ENCODE assay signal across 1 cellular context in the genomic region with DNA sequence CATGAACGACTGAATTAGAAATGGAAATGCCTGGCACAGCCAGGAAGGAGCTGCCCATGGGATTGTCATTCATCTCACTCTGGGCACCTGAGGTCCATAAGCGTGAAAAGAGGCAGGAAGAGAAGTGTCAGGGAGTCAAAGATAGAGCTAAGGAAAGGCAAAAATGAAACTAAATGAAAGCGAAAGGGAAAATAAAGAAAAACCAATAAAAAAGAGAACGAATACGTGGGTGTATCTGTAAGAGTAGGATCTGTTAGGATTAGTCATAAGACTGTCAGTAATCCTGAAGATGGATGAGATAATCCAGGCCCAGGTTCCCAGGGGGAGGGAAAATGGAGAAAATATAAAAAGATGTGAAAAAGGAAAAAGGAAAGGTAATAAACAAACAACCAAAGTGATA.
TF ChIP-seq lines count a peak whose summit lies in the region.

No MANE protein-coding gene starts in this region.

TF ChIP-seq in K562, 482 proteins besides CTCF, POLR2A, EP300 and RAD21 (continued from another document and continues in another):
- TF ChIP-seq PBX2 (CRISPR knock-in tag; IDR thresholded peaks at IDR 0.05; ENCODE audit: low read depth) (no peak), PBX2 (tag; conservative IDR thresholded peaks at IDR 0.05; ENCODE audit: low read depth) (peak; percentile 67), MTF1 (CRISPR knock-in tag; IDR thresholded peaks at IDR 0.05; ENCODE audit: borderline replicate concordance) (no peak), TAF7 (tag; IDR thresholded peaks at IDR 0.05) (no peak), HMBOX1 (IDR thresholded peaks at IDR 0.05) (no peak), ZC3H11A (IDR thresholded peaks at IDR 0.05; ENCODE audit: low read depth, low read length) (no peak), ZNF24 (IDR thresholded peaks at IDR 0.05) (peak; percentile 81; the same call in 1 of the 2 replicates), ZNF274 (IDR thresholded peaks at IDR 0.05; ENCODE audit: borderline replicate concordance, low read depth, low read length) (no peak), MCM5 (IDR thresholded peaks at IDR 0.05; ENCODE audit: low read depth) (no peak), ZNF830 (CRISPR knock-in tag; IDR thresholded peaks at IDR 0.05) (no peak), TFE3 (CRISPR knock-in tag; IDR thresholded peaks at IDR 0.05) (no peak), PKNOX1 (IDR thresholded peaks at IDR 0.05) (peak; percentile 85), FOXJ2 (tag; IDR thresholded peaks at IDR 0.05) (no peak), SP2 (IDR thresholded peaks at IDR 0.05; ENCODE audit: extremely low read depth, low read depth, low read length, poor library complexity, severe bottlenecking) (no peak), ZNF586 (CRISPR knock-in tag; conservative IDR thresholded peaks at IDR 0.05) (no peak), BRCA1 (IDR thresholded peaks at IDR 0.05) (no peak), BRCA1 (CRISPR knock-in tag; IDR thresholded peaks at IDR 0.05) (no peak), CREB3 (tag; conservative IDR thresholded peaks at IDR 0.05; ENCODE audit: low read depth) (no peak), PHB2 (IDR thresholded peaks at IDR 0.05; ENCODE audit: low read depth) (no peak), MAFG (tag; conservative IDR thresholded peaks at IDR 0.05) (no peak), ZFPM2 (CRISPR knock-in tag; IDR thresholded peaks at IDR 0.05) (no peak), SMARCE1 (IDR thresholded peaks at IDR 0.05) (peak; percentile 71; the same call in 1 of the 2 replicates)
- TF ChIP-seq, protein P1, sequence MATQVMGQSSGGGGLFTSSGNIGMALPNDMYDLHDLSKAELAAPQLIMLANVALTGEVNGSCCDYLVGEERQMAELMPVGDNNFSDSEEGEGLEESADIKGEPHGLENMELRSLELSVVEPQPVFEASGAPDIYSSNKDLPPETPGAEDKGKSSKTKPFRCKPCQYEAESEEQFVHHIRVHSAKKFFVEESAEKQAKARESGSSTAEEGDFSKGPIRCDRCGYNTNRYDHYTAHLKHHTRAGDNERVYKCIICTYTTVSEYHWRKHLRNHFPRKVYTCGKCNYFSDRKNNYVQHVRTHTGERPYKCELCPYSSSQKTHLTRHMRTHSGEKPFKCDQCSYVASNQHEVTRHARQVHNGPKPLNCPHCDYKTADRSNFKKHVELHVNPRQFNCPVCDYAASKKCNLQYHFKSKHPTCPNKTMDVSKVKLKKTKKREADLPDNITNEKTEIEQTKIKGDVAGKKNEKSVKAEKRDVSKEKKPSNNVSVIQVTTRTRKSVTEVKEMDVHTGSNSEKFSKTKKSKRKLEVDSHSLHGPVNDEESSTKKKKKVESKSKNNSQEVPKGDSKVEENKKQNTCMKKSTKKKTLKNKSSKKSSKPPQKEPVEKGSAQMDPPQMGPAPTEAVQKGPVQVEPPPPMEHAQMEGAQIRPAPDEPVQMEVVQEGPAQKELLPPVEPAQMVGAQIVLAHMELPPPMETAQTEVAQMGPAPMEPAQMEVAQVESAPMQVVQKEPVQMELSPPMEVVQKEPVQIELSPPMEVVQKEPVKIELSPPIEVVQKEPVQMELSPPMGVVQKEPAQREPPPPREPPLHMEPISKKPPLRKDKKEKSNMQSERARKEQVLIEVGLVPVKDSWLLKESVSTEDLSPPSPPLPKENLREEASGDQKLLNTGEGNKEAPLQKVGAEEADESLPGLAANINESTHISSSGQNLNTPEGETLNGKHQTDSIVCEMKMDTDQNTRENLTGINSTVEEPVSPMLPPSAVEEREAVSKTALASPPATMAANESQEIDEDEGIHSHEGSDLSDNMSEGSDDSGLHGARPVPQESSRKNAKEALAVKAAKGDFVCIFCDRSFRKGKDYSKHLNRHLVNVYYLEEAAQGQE (CRISPR knock-in tag; IDR thresholded peaks at IDR 0.05; ENCODE audit: low read depth): no peak
- TF ChIP-seq, protein P2, sequence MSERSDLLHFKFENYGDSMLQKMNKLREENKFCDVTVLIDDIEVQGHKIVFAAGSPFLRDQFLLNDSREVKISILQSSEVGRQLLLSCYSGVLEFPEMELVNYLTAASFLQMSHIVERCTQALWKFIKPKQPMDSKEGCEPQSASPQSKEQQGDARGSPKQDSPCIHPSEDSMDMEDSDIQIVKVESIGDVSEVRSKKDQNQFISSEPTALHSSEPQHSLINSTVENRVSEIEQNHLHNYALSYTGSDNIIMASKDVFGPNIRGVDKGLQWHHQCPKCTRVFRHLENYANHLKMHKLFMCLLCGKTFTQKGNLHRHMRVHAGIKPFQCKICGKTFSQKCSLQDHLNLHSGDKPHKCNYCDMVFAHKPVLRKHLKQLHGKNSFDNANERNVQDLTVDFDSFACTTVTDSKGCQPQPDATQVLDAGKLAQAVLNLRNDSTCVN (CRISPR knock-in tag; IDR thresholded peaks at IDR 0.05): no peak
- TF ChIP-seq, protein P3, sequence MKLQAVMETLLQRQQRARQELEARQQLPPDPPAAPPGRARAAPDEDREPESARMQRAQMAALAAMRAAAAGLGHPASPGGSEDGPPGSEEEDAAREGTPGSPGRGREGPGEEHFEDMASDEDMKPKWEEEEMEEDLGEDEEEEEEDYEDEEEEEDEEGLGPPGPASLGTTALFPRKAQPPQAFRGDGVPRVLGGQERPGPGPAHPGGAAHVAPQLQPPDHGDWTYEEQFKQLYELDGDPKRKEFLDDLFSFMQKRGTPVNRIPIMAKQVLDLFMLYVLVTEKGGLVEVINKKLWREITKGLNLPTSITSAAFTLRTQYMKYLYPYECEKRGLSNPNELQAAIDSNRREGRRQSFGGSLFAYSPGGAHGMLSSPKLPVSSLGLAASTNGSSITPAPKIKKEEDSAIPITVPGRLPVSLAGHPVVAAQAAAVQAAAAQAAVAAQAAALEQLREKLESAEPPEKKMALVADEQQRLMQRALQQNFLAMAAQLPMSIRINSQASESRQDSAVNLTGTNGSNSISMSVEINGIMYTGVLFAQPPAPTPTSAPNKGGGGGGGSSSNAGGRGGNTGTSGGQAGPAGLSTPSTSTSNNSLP (IDR thresholded peaks at IDR 0.05; ENCODE audit: borderline replicate concordance, low read depth, low read length): no peak
- TF ChIP-seq, protein P4, sequence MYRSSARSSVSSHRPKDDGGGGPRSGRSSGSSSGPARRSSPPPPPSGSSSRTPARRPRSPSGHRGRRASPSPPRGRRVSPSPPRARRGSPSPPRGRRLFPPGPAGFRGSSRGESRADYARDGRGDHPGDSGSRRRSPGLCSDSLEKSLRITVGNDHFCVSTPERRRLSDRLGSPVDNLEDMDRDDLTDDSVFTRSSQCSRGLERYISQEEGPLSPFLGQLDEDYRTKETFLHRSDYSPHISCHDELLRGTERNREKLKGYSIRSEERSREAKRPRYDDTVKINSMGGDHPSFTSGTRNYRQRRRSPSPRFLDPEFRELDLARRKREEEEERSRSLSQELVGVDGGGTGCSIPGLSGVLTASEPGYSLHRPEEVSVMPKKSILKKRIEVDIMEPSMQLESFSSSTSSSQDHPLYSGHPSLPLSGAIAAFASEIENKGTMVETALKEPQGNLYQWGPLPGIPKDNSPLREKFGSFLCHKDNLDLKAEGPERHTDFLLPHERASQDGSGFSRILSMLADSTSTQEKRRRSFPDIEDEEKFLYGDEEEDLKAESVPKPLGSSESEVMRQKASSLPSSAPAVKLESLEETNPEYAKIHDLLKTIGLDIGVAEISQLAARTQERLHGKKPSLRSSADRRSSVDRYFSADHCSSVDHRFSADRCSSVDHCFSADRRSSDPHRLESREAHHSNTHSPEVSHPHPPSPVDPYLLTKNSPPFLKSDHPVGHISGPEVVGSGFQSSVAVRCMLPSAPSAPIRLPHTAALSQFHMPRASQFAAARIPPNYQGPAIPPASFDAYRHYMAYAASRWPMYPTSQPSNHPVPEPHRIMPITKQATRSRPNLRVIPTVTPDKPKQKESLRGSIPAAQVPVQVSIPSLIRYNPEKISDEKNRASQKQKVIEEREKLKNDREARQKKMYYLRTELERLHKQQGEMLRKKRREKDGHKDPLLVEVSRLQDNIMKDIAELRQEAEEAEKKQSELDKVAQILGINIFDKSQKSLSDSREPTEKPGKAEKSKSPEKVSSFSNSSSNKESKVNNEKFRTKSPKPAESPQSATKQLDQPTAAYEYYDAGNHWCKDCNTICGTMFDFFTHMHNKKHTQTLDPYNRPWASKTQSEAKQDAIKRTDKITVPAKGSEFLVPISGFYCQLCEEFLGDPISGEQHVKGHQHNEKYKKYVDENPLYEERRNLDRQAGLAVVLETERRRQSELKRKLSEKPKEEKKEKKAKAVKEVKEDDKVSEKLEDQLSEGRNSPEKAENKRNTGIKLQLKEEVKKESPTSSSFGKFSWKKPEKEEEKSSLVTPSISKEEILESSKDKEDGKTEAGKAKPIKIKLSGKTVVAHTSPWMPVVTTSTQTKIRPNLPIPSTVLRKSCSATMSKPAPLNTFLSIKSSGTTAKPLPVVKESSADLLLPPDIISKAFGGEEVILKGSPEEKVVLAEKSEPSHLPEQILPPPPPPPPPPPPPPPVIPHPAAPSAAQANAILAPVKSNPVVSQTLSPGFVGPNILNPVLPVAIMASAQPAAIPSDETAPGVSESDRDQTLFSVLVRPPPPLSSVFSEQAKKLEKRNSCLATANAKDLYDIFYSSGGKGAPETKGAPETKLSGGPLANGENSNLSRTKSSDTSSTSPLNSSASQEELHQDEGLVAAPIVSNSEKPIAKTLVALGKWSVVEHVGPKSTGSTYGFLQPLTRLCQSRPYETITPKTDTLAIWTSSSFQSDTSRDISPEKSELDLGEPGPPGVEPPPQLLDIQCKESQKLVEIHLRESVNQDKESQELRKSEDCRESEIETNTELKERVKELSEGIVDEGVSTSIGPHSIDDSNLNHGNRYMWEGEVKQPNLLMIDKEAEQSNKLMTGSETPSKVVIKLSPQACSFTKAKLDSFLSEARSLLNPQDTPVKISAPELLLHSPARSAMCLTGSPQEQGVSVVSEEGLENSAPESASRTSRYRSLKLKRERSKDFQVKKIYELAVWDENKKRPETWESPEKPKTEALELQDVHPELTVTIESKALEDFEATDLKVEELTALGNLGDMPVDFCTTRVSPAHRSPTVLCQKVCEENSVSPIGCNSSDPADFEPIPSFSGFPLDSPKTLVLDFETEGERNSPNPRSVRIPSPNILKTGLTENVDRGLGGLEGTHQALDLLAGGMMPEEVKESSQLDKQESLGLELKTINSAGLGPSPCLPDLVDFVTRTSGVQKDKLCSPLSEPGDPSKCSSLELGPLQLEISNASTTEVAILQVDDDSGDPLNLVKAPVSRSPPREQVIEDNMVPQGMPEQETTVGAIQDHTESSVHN (IDR thresholded peaks at IDR 0.05; ENCODE audit: borderline replicate concordance in 1 of 2, low read depth in 1 of 2): peak in 1 of 2 experiments; percentile 83; a peak in 2 of 4 replicates
- TF ChIP-seq, protein P5, sequence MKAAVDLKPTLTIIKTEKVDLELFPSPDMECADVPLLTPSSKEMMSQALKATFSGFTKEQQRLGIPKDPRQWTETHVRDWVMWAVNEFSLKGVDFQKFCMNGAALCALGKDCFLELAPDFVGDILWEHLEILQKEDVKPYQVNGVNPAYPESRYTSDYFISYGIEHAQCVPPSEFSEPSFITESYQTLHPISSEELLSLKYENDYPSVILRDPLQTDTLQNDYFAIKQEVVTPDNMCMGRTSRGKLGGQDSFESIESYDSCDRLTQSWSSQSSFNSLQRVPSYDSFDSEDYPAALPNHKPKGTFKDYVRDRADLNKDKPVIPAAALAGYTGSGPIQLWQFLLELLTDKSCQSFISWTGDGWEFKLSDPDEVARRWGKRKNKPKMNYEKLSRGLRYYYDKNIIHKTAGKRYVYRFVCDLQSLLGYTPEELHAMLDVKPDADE (conservative IDR thresholded peaks at IDR 0.05; ENCODE audit: control insufficient read depth, low read depth, low read length): no peak
